In the genomic region with DNA sequence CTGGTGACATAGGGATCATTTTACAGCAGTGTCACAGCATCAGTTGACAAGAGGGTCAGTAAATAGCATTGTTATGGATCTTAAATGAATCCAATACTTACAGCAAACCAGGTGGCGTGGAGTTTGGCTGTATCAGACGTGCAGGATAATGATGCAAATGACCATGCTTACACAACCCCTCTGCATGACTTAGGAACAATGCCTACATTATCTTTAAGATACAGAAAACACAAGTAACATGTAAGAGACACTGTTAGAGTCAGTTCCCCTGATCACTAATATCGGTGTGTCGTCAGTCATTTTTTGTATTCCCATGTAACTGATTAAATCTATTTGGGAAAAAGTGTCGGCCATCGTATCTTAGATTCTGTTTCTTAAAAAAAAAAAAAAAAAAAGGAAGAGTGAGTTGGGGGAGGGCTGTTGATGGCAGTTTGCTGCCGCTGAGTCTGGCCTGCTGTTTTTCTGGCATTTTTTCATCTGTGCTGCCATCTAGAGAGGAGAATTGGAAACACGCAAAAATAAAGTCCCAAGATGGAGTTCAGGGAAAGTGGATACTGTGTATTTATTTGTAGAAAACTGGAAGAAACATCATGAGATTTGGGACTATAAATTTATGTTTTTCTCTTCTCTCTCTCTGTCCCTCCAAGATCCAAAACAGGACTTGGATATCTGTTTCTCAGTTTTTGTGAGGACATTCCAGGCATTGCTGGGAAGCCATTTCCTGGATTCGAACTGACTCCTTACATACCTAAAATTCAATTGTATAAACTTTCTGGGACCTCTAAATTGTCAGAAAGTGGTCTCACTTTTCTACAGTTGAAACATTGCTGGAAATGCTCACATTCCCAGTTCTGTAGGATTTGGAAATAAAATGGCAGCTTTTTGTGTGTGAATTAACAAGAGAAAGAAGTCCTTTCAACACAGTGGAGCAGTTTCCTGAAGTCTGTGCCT, we compare ENCODE assay signal across 8 cellular contexts.
DNase-seq lines count a peak whose midpoint lies in the region; ATAC-seq, FAIRE-seq and TF ChIP-seq lines count a peak whose summit lies in the region.

No MANE protein-coding gene starts in this region.

- intact Hi-C loops in Panc1 (cut with micrococcal nuclease; ENCODE audit: unreplicated experiment): loop anchor here (1.0 to 2.0 kb wide), 2 partner anchors 70 to 168 kb away; no protein-coding TSS in a partner anchor

- no peaks in the 10 kb centered on the region for H3K36me3 Mint-ChIP-seq in astrocyte (ENCODE audit: low read depth, unreplicated experiment)

- peak; percentile 17 for FAIRE-seq in astrocyte (lab: Jason Lieb, UNC)

- no peaks in the 10 kb centered on the region for H3K9me3 Mint-ChIP-seq in astrocyte (ENCODE audit: unreplicated experiment)

- no peak overlapping the region for H3K4me3 Mint-ChIP-seq in astrocyte (ENCODE audit: unreplicated experiment)

- peaks cover 20% of the 10 kb centered on the region for H3K4me1 Mint-ChIP-seq in astrocyte (ENCODE audit: low read depth, unreplicated experiment)

- H2AFZ ChIP-seq in KMS-11 (ENCODE audit: low read depth) (peak overlapping the region; percentile 36), astrocyte (ENCODE audit: low read depth, low read length) (peak overlapping the region; percentile 61)

- H3K27ac ChIP-seq in KMS-11 (no peak overlapping the region), Panc1 (ENCODE audit: low read length) (peak overlapping the region; percentile 69), astrocyte (ENCODE audit: low read depth, low read length) (peak overlapping the region; percentile 29)

- TF ChIP-seq CTCF in KMS-11 (conservative IDR thresholded peaks at IDR 0.05; ENCODE audit: low read depth, low read length) (peak; percentile 86), Panc1 (IDR thresholded peaks at IDR 0.05) (peak; percentile 77), astrocyte (IDR thresholded peaks at IDR 0.05; ENCODE audit: insufficient read depth, low read depth, low read length) (peak; percentile 72)

- H3K4me1 ChIP-seq in KMS-11 (ENCODE audit: low read depth, poor library complexity, severe bottlenecking) (peaks cover 13% of the 10 kb centered on the region), Panc1 (ENCODE audit: control insufficient read depth, insufficient read depth, low read length) (peaks cover 14% of the 10 kb centered on the region), astrocyte (ENCODE audit: insufficient read depth, low read length) (peaks cover 16% of the 10 kb centered on the region)

- in situ Hi-C loops in Panc1 (cut with HindIII; ENCODE audit: low pct_unique_long_range_greater_than_20kb, low sequenced_read_pairs): no loop called here

- CTCF ChIA-PET in Panc1 (lab: Charles Lee): interaction anchor here (0.6 to 0.9 kb wide), 3 partner anchors 101 to 426 kb away, joined by 3 to 6 read pairs (median 5); no protein-coding TSS in a partner anchor

- H4K20me1 ChIP-seq in KMS-11 (ENCODE audit: insufficient read depth) (no peaks in the 10 kb centered on the region), astrocyte (ENCODE audit: insufficient read depth, low read length) (no peaks in the 10 kb centered on the region)

- ATAC-seq in GM21723 (IDR thresholded peaks at IDR 0.05; ENCODE audit: unreplicated experiment): peak; percentile 85
- ATAC-seq in Panc1: peak; percentile 80

- H3K4me2 ChIP-seq in KMS-11 (0 out of 2 replicates have a peak overlapping the region, but pooled peaks have one; percentile 20), astrocyte (ENCODE audit: low read length) (peak overlapping the region; percentile 46)

- H3K79me2 ChIP-seq in KMS-11 (ENCODE audit: insufficient read depth, low read depth) (no peaks in the 10 kb centered on the region), astrocyte (ENCODE audit: insufficient read depth, low read length) (no peaks in the 10 kb centered on the region)

- POLR2A ChIA-PET in Panc1 (lab: Charles Lee): no interaction called here

- H3K27me3 Mint-ChIP-seq in astrocyte (ENCODE audit: low read depth, unreplicated experiment): no peaks in the 10 kb centered on the region

- no peaks in the 10 kb centered on the region for H3K36me3 ChIP-seq in KMS-11 (ENCODE audit: insufficient read depth)
- no peaks in the 10 kb centered on the region for H3K36me3 ChIP-seq in Panc1 (ENCODE audit: control insufficient read depth, insufficient read depth, low read length)
- H3K36me3 ChIP-seq in astrocyte (ENCODE audit: insufficient read depth, low read length): no peaks in the 10 kb centered on the region

- H3K4me3 ChIP-seq in KMS-11 (IDR thresholded peaks at IDR 0.05; ENCODE audit: insufficient read depth, low read depth, low read length): no peak overlapping the region
- H3K4me3 ChIP-seq in Panc1 (ENCODE audit: low read depth in 2 of 2, low read length in 2 of 2): no peak overlapping the region
- no peak overlapping the region for H3K4me3 ChIP-seq in astrocyte (ENCODE audit: insufficient read depth, low read depth, low read length)

- no peak overlapping the region for H3K9ac ChIP-seq in KMS-11
- H3K9ac ChIP-seq in astrocyte (ENCODE audit: low read length): peak overlapping the region; percentile 51

- H3K9me3 ChIP-seq in Panc1 (ENCODE audit: control insufficient read depth, insufficient read depth, low read depth, low read length) (no peaks in the 10 kb centered on the region), astrocyte (ENCODE audit: insufficient read depth, low read depth, low read length) (no peaks in the 10 kb centered on the region)

- no TSS peak for BruUV-seq in Panc1 (replicated peaks; lab: Mats Ljungman, UMichigan)

- H3K27ac Mint-ChIP-seq in astrocyte (ENCODE audit: unreplicated experiment): peak overlapping the region; percentile 89

- DNase-seq in GM04503 (ENCODE audit: low read depth) (peak; percentile 31), Panc1 (ENCODE audit: low read depth, low spot score) (peak; percentile 46), astrocyte (ENCODE audit: low read depth) (peak; percentile 53), hippocampal formation (lab: John Stamatoyannopoulos, UW) (peak; percentile 8 to 87), retina (peak; percentile 86), mesenteric fat pad (ENCODE audit: low spot score) (no peak)

- H3K27me3 ChIP-seq in KMS-11 (ENCODE audit: insufficient read depth, low read depth): no peaks in the 10 kb centered on the region
- H3K27me3 ChIP-seq in Panc1 (ENCODE audit: control insufficient read depth, insufficient read depth, low read length): no peaks in the 10 kb centered on the region
- H3K27me3 ChIP-seq in astrocyte (ENCODE audit: insufficient read depth, low read length): no peaks in the 10 kb centered on the region
